In genomic region chr9:76827286-76828080, GRCh38 we compare ENCODE assay signal across 21 cellular contexts.
"Had no signal": no experiment of that assay in that cellular context is flagged by ENCODE, and none has a peak within 500 bp of the region (broad histone marks: within the 10 kb centered on the region; RNA-seq: fewer than 3 reads in every experiment).

No MANE protein-coding gene starts in this region.

- H3K36me3 Mint-ChIP-seq: activated naive CD4-positive, alpha-beta T cell treated with anti-CD3 and anti-CD28 coated beads, Interleukin-2, amount 50 U/mL, for 24 hours; immature natural killer cell; natural killer cell had no signal

- H3K27me3 ChIP-seq: body of pancreas, right lobe of liver, spleen, thyroid gland had no signal

- DNase-seq: activated effector memory CD4-positive, alpha-beta T cell treated with Interleukin-2 at 50 U/mL for 16 hours; activated T-cell treated with anti-CD3 and anti-CD28 coated beads, Interleukin-2, amount 50 U/mL, for 24 hours; body of pancreas; central memory CD4-positive, alpha-beta T cell; cortex of kidney; effector memory CD4-positive, alpha-beta T cell; immature natural killer cell; left colon; natural killer cell; nucleus accumbens; right lobe of liver; spleen; stimulated activated CD4-positive, alpha-beta T cell treated with anti-CD3 and anti-CD28 coated beads, Interleukin-2, amount 100 ng/mL, for 24 hours; stimulated activated naive CD8-positive, alpha-beta T cell treated with anti-CD3 and anti-CD28 coated beads, Interleukin-15, Interleukin-2, amounts not matched to agents 100 U/mL and 50 U/mL, for 24 hours; thyroid gland had no signal

- H3K27ac ChIP-seq: body of pancreas, epithelial cell of prostate, right lobe of liver, spleen, thyroid gland had no signal

- ATAC-seq: activated CD4-positive, CD25-positive, alpha-beta regulatory T cell treated with anti-CD3 and anti-CD28 coated beads, Interleukin-2, amount 50 U/mL, for 24 hours; body of pancreas; left colon; natural killer cell; right lobe of liver; stimulated activated naive CD8-positive, alpha-beta T cell treated with anti-CD3 and anti-CD28 coated beads, Interleukin-15, Interleukin-2, amounts not matched to agents 100 U/mL and 50 U/mL, for 24 hours had no signal

- H3K36me3 ChIP-seq: right lobe of liver, spleen, thyroid gland had no signal

- H3K9me3 Mint-ChIP-seq: T-helper 1 cell treated with Interleukin-12 subunit alpha and Interleukin-12 subunit beta and Interleukin-4 antibody, amounts not matched to agents 30 μg/mL and 1 μg/mL, for 36 hours had no signal

- H3K4me3 ChIP-seq: body of pancreas, lung, right lobe of liver, spleen, thyroid gland had no signal

- H3K4me1 Mint-ChIP-seq: activated naive CD4-positive, alpha-beta T cell treated with anti-CD3 and anti-CD28 coated beads, Interleukin-2, amount 50 U/mL, for 24 hours; immature natural killer cell; natural killer cell had no signal

- H3K27ac Mint-ChIP-seq: activated naive CD4-positive, alpha-beta T cell treated with anti-CD3 and anti-CD28 coated beads, Interleukin-2, amount 50 U/mL, for 24 hours; activated T-cell treated with anti-CD3 and anti-CD28 coated beads, Interleukin-2, amount 50 U/mL, for 24 hours; immature natural killer cell; natural killer cell; progenitor cell of endocrine pancreas; T-helper 1 cell treated with Interleukin-12 subunit alpha and Interleukin-12 subunit beta and Interleukin-4 antibody, amounts not matched to agents 30 μg/mL and 1 μg/mL, for 36 hours had no signal

- H3K4me1 ChIP-seq: body of pancreas, right lobe of liver, spleen, thyroid gland had no signal

- H3K9me3 ChIP-seq: body of pancreas, right lobe of liver, thyroid gland had no signal

- H3K4me3 Mint-ChIP-seq: activated naive CD4-positive, alpha-beta T cell treated with anti-CD3 and anti-CD28 coated beads, Interleukin-2, amount 50 U/mL, for 24 hours; activated T-cell treated with anti-CD3 and anti-CD28 coated beads, Interleukin-2, amount 50 U/mL, for 24 hours; immature natural killer cell; natural killer cell; T-helper 1 cell treated with Interleukin-12 subunit alpha and Interleukin-12 subunit beta and Interleukin-4 antibody, amounts not matched to agents 30 μg/mL and 1 μg/mL, for 36 hours had no signal
